Comparison of ENCODE assay signal across 8 cellular contexts in genomic region chr20:6636209-6637159, GRCh38.
DNase-seq lines count a peak whose midpoint lies in the region; ATAC-seq, FAIRE-seq and TF ChIP-seq lines count a peak whose summit lies in the region.

No MANE protein-coding gene starts in this region.

- TF ChIP-seq CTCF in astrocyte of the spinal cord (IDR thresholded peaks at IDR 0.05; ENCODE audit: low read depth, low read length) (peak; percentile 60), kidney (IDR thresholded peaks at IDR 0.05; ENCODE audit: borderline replicate concordance, extremely low read depth, insufficient read depth) (peak; percentile 72)

- no peaks in the 10 kb centered on the region for H3K36me3 ChIP-seq in kidney (ENCODE audit: control insufficient read depth in 1 of 2, insufficient read depth in 2 of 2, low read length in 2 of 2)

- intact Hi-C loops in kidney (cut with DNase I), result no loop called here

- H3K27ac ChIP-seq in kidney (ENCODE audit: low read depth in 2 of 2, low read length in 2 of 2), result no peak overlapping the region

- no peak overlapping the region for H3K4me3 ChIP-seq in astrocyte of the spinal cord (ENCODE audit: low read depth, low read length)
- H3K4me3 ChIP-seq in kidney (ENCODE audit: low read length in 2 of 2), result no peak overlapping the region

- no peak overlapping the region for H3K9ac ChIP-seq in kidney (ENCODE audit: low read length in 2 of 2)

- peak; percentile 40 for DNase-seq in NCI-H2227 (lab: John Stamatoyannopoulos, UW; ENCODE audit: unreplicated experiment)
- no peak for DNase-seq in NCI-H2227 treated with DMSO at 0.1 percent for 48 hours (lab: John Stamatoyannopoulos, UW)
- DNase-seq in NCI-H1930 (lab: John Stamatoyannopoulos, UW), result peak; percentile 5 to 17
- peak; percentile 78 for DNase-seq in astrocyte of the spinal cord (ENCODE audit: low read depth, low spot score)
- no peak for DNase-seq in kidney
- DNase-seq in urothelium cell line (ENCODE audit: low spot score), result peak; percentile 56
- DNase-seq in foreskin melanocyte, result no peak

- no peak for FAIRE-seq in kidney (lab: Jason Lieb, UNC)
- no peak for FAIRE-seq in urothelium cell line (lab: Jason Lieb, UNC)

- H3K4me1 ChIP-seq in kidney (ENCODE audit: control insufficient read depth in 1 of 2, insufficient read depth in 1 of 2, low read depth in 1 of 2, low read length in 2 of 2), result no peaks in the 10 kb centered on the region

- H3K9me3 ChIP-seq in kidney (ENCODE audit: control insufficient read depth in 1 of 2, low read length in 2 of 2), result no peaks in the 10 kb centered on the region

- in situ Hi-C loops in astrocyte of the spinal cord (cut with HindIII; ENCODE audit: low sequenced_read_pairs), result no loop called here

- no peak for ATAC-seq in HG03378 (IDR thresholded peaks at IDR 0.05; ENCODE audit: unreplicated experiment)

Comparison
In these comparisons a context has a peak if more than half of its experiments do, and no peak if none do; other contexts are left out.
1. DNase-seq: peak in NCI-H2227 (single experiment), NCI-H1930 (2 of 2), astrocyte of the spinal cord (single experiment) and urothelium cell line (single experiment); none in NCI-H2227 treated with DMSO at 0.1 percent for 48 hours (single experiment), kidney (single experiment) and foreskin melanocyte (single experiment).